8 cellular contexts compared by ENCODE assay signal in the genomic region with DNA sequence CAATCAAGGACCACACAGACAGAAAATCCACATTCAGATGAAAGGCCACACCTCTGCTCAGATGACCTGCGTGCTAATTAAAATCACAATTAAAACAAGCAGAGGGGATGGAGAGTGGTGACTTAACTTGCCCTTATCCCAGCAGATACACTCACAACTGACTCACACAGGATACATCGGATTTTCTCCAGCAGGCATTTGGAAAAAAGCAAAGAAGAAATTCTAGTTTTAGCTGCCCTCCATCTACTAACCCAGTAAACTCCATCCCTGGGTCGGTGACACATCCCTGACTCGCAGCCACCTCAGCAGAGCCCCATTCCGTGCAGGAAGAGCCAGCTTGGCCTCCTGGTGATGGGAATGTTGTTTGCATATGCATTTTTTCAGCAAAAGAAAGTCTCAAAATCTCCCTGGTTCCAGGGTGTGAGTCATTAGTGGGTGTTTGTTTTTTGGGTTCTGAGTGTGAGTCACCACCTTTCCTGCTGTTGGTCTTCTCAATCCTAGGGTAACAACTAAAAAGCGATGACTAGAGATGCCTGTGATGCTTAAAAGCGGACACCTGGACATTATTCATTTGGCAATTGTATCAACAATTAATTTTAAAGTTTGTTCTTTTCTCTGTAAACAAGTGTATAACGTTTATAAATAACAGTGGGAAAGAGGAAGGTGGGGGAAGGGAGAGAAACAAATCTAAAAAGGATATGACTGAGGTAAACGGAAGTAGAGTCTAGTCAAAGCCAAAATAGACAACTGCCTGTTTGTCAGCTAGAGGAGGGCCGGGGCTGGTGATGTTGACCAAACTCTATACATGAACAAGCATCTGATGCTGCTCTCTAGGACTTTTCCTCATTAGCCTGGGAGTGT. TPM values are rescaled to one million over a fixed set of nuclear protein-coding genes. Genes with fewer than 3 reads are reported as not detected.
DNase-seq lines count a peak whose midpoint lies in the region; ATAC-seq and TF ChIP-seq lines count a peak whose summit lies in the region.

No MANE protein-coding gene starts in this region.

- peak; percentile 8 for TF ChIP-seq CTCF in coronary artery (IDR thresholded peaks at IDR 0.05)
- TF ChIP-seq CTCF in right lobe of liver (IDR thresholded peaks at IDR 0.05): peak in 1 of 4 donors; percentile 6

- peaks cover 13% of the 10 kb centered on the region for H3K4me1 Mint-ChIP-seq in T-helper 17 cell
- H3K4me1 Mint-ChIP-seq in stimulated activated naive CD8-positive, alpha-beta T cell treated with anti-CD3 and anti-CD28 coated beads, Interleukin-15, amount 100 ng/mL, for 72 hours: peaks cover 10% of the 10 kb centered on the region

- no peaks in the 10 kb centered on the region for H3K36me3 Mint-ChIP-seq in T-helper 17 cell (ENCODE audit: low read depth)

- 33% methylated on average over 10 of the region's 10 CpGs for WGBS in right lobe of liver (ENCODE audit: insufficient coverage, low coverage, low lambda C conversion rate, missing lambda C conversion rate)

- no peaks in the 10 kb centered on the region for H3K27me3 ChIP-seq in right lobe of liver

- intact Hi-C loops in right lobe of liver (cut with DNase I): no loop called here

- no peaks in the 10 kb centered on the region for H3K36me3 ChIP-seq in right lobe of liver

- no peaks in the 10 kb centered on the region for H3K27me3 Mint-ChIP-seq in T-helper 17 cell
- no peaks in the 10 kb centered on the region for H3K27me3 Mint-ChIP-seq in stimulated activated naive CD8-positive, alpha-beta T cell treated with anti-CD3 and anti-CD28 coated beads, Interleukin-15, amount 100 ng/mL, for 72 hours

- no peaks in the 10 kb centered on the region for H3K4me1 ChIP-seq in right lobe of liver

- peak; percentile 99 for DNase-seq in A172 (ENCODE audit: low spot score)
- DNase-seq in T-helper 17 cell: peak in 1 of 3 donors; percentile 6
- peak; percentile 88 for DNase-seq in coronary artery (ENCODE audit: low spot score)
- DNase-seq in right lobe of liver: peak in 1 of 3 donors; percentile 63
- peak in 1 of 2 donors; percentile 11 for DNase-seq in stimulated activated naive CD8-positive, alpha-beta T cell treated with anti-CD3 and anti-CD28 coated beads, Interleukin-15, amount 100 ng/mL, for 72 hours
- no peak for DNase-seq in NCI-H1930 (lab: John Stamatoyannopoulos, UW)

- no peak for TF ChIP-seq POLR2A in right lobe of liver (IDR thresholded peaks at IDR 0.05)

- no peaks in the 10 kb centered on the region for H3K9me3 Mint-ChIP-seq in stimulated activated naive CD8-positive, alpha-beta T cell treated with anti-CD3 and anti-CD28 coated beads, Interleukin-15, amount 100 ng/mL, for 72 hours

- ATAC-seq in GM18517 (IDR thresholded peaks at IDR 0.05; ENCODE audit: unreplicated experiment): peak; percentile 56
- peak; percentile 81 for ATAC-seq in HG03354 (IDR thresholded peaks at IDR 0.05; ENCODE audit: poor library complexity, severe bottlenecking, unreplicated experiment)
- ATAC-seq in T-helper 17 cell: peak; percentile 82
- peak; percentile 36 to 85 (median 60) for ATAC-seq in right lobe of liver
- peak; percentile 81 for ATAC-seq in stimulated activated naive CD8-positive, alpha-beta T cell treated with anti-CD3 and anti-CD28 coated beads, Interleukin-15, amount 100 ng/mL, for 72 hours

- no peak overlapping the region for H3K4me3 ChIP-seq in coronary artery
- H3K4me3 ChIP-seq in right lobe of liver: no peak overlapping the region

- H3K27ac ChIP-seq in coronary artery (peak overlapping the region; percentile 55 to 81), right lobe of liver (peak overlapping the region in 1 of 3 donors; percentile 20)

- H3K4me3 Mint-ChIP-seq in T-helper 17 cell: peak overlapping the region; percentile 75
- H3K4me3 Mint-ChIP-seq in stimulated activated naive CD8-positive, alpha-beta T cell treated with anti-CD3 and anti-CD28 coated beads, Interleukin-15, amount 100 ng/mL, for 72 hours: peak overlapping the region in 1 of 2 donors; percentile 41

- H3K27ac Mint-ChIP-seq in T-helper 17 cell: peak overlapping the region; percentile 92
- peak overlapping the region; percentile 82 to 90 for H3K27ac Mint-ChIP-seq in stimulated activated naive CD8-positive, alpha-beta T cell treated with anti-CD3 and anti-CD28 coated beads, Interleukin-15, amount 100 ng/mL, for 72 hours

- no peaks in the 10 kb centered on the region for H3K9me3 ChIP-seq in T-helper 17 cell (ENCODE audit: control insufficient read depth, low read length, poor library complexity, severe bottlenecking)
- H3K9me3 ChIP-seq in right lobe of liver: no peaks in the 10 kb centered on the region

RNA-seq across cellular contexts. Expression of gene SLC4A7, which starts 49.8 kb away (rescaled TPM):
- total RNA-seq in A172 (2014; rRNA removed; shearing (Covaris generic)): 53.8 and 80.6 TPM in 2 replicates
- 10 to 100 TPM; 63.9 to 67.3 TPM for total RNA-seq in T-helper 17 cell
- total RNA-seq in right lobe of liver: 1 to 10 TPM; 3.0 to 9.9 (median 5.8) TPM

Comparison
In these comparisons a context has a peak if more than half of its experiments do, and no peak if none do; other contexts are left out.
1. DNase-seq: peak in A172 (single experiment) and coronary artery (single experiment); none in NCI-H1930 (0 of 2).
2. Peak in every context shown above with its lines, with median percentiles within 50 percentile points of each other: ATAC-seq.